Comparison of ENCODE assay signal across 8 cellular contexts in the genomic region with DNA sequence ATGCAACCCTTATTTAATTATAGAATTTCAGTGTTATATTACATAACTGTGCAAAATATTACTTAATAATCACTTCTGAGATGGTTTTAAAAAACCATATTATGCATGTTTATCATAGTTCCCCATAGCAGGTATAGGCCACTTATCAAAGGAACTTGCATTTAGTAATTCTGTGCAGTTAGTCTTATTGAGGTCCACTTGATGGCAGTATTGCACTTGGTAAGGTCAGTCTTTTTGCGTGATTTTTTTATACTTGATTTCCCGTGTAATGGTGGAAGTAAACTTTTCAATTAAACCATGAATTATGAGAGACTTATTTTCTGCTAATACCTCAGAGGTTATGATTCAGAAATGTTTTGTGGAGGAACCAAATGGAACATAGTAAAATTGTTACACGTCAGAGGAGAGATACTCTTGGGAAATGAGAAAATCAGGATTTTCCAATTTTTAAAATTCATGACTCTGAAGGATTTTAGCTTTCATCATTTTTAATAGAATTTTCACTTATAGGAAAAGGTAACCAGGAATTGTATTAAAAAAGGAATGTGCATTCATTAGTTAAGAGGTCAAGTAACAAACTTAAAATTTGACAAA.
A peak's percentile ranks its signal among the peaks of the same experiment; 100 is the strongest.
DNase-seq lines count a peak whose midpoint lies in the region; ATAC-seq, FAIRE-seq and TF ChIP-seq lines count a peak whose summit lies in the region.

No MANE protein-coding gene starts in this region.

- POLR2A ChIA-PET in endothelial cell of umbilical vein (lab: Charles Lee) = no interaction called here

- H3K9me3 ChIP-seq in NT2/D1 (ENCODE audit: insufficient read depth, low read length) = no peaks in the 10 kb centered on the region
- no peaks in the 10 kb centered on the region for H3K9me3 ChIP-seq in endothelial cell of umbilical vein (replicated peaks; ENCODE audit: control insufficient read depth, insufficient read depth, low read length)

- dilution Hi-C loops in endothelial cell of umbilical vein (cut with MboI; ENCODE audit: extremely low pct_ligation_motif_present, low sequenced_read_pairs) = no loop called here

- H3K27me3 ChIP-seq in NT2/D1 (ENCODE audit: insufficient read depth, insufficient read length) (no peaks in the 10 kb centered on the region), endothelial cell of umbilical vein (ENCODE audit: control insufficient read depth in 2 of 2, insufficient read depth in 2 of 2, low read length in 2 of 2) (no peaks in the 10 kb centered on the region)

- CTCF ChIA-PET in endothelial cell of umbilical vein (lab: Charles Lee) = interaction anchor here (1.2 to 2.5 kb wide), 6 partner anchors 11 to 760 kb away, joined by 3 to 15 read pairs (median 6); no protein-coding TSS in a partner anchor

- intact Hi-C loops in endothelial cell of umbilical vein (cut with micrococcal nuclease) = loop anchor here (1.0 to 5.0 kb wide), 2 partner anchors 42 to 1805 kb away; no protein-coding TSS in a partner anchor

- TF ChIP-seq POLR2A in endothelial cell of umbilical vein (IDR thresholded peaks at IDR 0.05; ENCODE audit: low read depth, low read length) = no peak

- H3K9me1 ChIP-seq in endothelial cell of umbilical vein (replicated peaks; ENCODE audit: control insufficient read depth, extremely low read depth, insufficient read depth, low read length) = no peaks in the 10 kb centered on the region

- peak; percentile 49 for FAIRE-seq in endothelial cell of umbilical vein (lab: Jason Lieb, UNC)

- H3K36me3 ChIP-seq in NT2/D1 (ENCODE audit: insufficient read depth, insufficient read length, low read length) (no peaks in the 10 kb centered on the region), endothelial cell of umbilical vein (ENCODE audit: control insufficient read depth in 2 of 2, extremely low read depth in 1 of 2, insufficient read depth in 2 of 2, low read length in 2 of 2) (no peaks in the 10 kb centered on the region)

- H3K4me3 ChIP-seq in NT2/D1 (ENCODE audit: insufficient read length, low read depth) (no peak overlapping the region), endothelial cell of umbilical vein (replicated peaks in 1 of 3; ENCODE audit: insufficient read depth in 1 of 3, low read depth in 1 of 3, low read length in 3 of 3) (no peak overlapping the region)

- no peaks in the 10 kb centered on the region for H4K20me1 ChIP-seq in endothelial cell of umbilical vein (replicated peaks; ENCODE audit: control insufficient read depth, extremely low read depth, insufficient read depth, low read length)

- ATAC-seq in HG03097 (IDR thresholded peaks at IDR 0.05; ENCODE audit: low FRiP score, unreplicated experiment) (peak; percentile 73), HG02973 (IDR thresholded peaks at IDR 0.05; ENCODE audit: unreplicated experiment) (no peak), HG03135 (IDR thresholded peaks at IDR 0.05; ENCODE audit: unreplicated experiment) (no peak)

- H2AFZ ChIP-seq in endothelial cell of umbilical vein (ENCODE audit: low read depth, low read length) = peak overlapping the region; percentile 85

- no peaks in the 10 kb centered on the region for H3K4me1 ChIP-seq in NT2/D1 (ENCODE audit: insufficient read depth, insufficient read length)
- no peaks in the 10 kb centered on the region for H3K4me1 ChIP-seq in endothelial cell of umbilical vein (ENCODE audit: control insufficient read depth, extremely low read depth, insufficient read depth, low read length)

- H3K9ac ChIP-seq in NT2/D1 (ENCODE audit: insufficient read length, low read depth) (no peak overlapping the region), endothelial cell of umbilical vein (replicated peaks; ENCODE audit: extremely low read depth, insufficient read depth, low read length) (no peak overlapping the region)

- TF ChIP-seq CTCF in endothelial cell of umbilical vein (IDR thresholded peaks at IDR 0.05; ENCODE audit: extremely low read depth in 1 of 2, insufficient read depth in 1 of 2, low read depth in 1 of 2, low read length in 2 of 2) = peak; percentile 44 to 52

- H3K4me2 ChIP-seq in endothelial cell of umbilical vein (ENCODE audit: insufficient read depth, low read length) = peak overlapping the region; percentile 30

- no peaks in the 10 kb centered on the region for H3K79me2 ChIP-seq in endothelial cell of umbilical vein (ENCODE audit: control insufficient read depth, insufficient read depth, low read length)

- peak; percentile 51 for DNase-seq in DMS79 treated with DMSO at 0.1 percent for 48 hours (lab: John Stamatoyannopoulos, UW)
- peak; percentile 36 for DNase-seq in NT2/D1 (ENCODE audit: low read depth, low spot score)
- peak; percentile 71 for DNase-seq in endothelial cell of umbilical vein (ENCODE audit: low read depth, low spot score)
- peak; percentile 71 for DNase-seq in pons (ENCODE audit: low spot score)
- DNase-seq in activated CD8-positive, alpha-beta memory T cell treated with anti-CD3 and anti-CD28 coated beads, Interleukin-2, amount 50 U/mL, for 4 hours = no peak

- H3K27ac ChIP-seq in endothelial cell of umbilical vein (ENCODE audit: insufficient read depth, low read depth, low read length) = no peak overlapping the region

- BruUV-seq in endothelial cell of umbilical vein (replicated peaks; lab: Mats Ljungman, UMichigan) = no TSS peak

TF ChIP-seq in endothelial cell of umbilical vein, 7 proteins besides CTCF, POLR2A, EP300 and RAD21:
- TF ChIP-seq JUN (IDR thresholded peaks at IDR 0.05; ENCODE audit: borderline replicate concordance, insufficient read depth, insufficient read length, low read depth) (no peak), MAX (IDR thresholded peaks at IDR 0.05; ENCODE audit: insufficient read depth, insufficient read length) (no peak), EZH2 (IDR thresholded peaks at IDR 0.05; ENCODE audit: borderline replicate concordance, low read depth, low read length, severe bottlenecking) (no peak), FOS (IDR thresholded peaks at IDR 0.05; ENCODE audit: borderline replicate concordance, insufficient read depth, low read length) (no peak), GATA2 (IDR thresholded peaks at IDR 0.05; ENCODE audit: insufficient read depth, insufficient read length, low read depth, low read length) (no peak), MYC (IDR thresholded peaks at IDR 0.05; ENCODE audit: low read depth, low read length) (no peak), POLR2AphosphoS5 (IDR thresholded peaks at IDR 0.05; ENCODE audit: insufficient read depth, low read depth, low read length) (no peak)
